13 cellular contexts compared by ENCODE assay signal in the genomic region with DNA sequence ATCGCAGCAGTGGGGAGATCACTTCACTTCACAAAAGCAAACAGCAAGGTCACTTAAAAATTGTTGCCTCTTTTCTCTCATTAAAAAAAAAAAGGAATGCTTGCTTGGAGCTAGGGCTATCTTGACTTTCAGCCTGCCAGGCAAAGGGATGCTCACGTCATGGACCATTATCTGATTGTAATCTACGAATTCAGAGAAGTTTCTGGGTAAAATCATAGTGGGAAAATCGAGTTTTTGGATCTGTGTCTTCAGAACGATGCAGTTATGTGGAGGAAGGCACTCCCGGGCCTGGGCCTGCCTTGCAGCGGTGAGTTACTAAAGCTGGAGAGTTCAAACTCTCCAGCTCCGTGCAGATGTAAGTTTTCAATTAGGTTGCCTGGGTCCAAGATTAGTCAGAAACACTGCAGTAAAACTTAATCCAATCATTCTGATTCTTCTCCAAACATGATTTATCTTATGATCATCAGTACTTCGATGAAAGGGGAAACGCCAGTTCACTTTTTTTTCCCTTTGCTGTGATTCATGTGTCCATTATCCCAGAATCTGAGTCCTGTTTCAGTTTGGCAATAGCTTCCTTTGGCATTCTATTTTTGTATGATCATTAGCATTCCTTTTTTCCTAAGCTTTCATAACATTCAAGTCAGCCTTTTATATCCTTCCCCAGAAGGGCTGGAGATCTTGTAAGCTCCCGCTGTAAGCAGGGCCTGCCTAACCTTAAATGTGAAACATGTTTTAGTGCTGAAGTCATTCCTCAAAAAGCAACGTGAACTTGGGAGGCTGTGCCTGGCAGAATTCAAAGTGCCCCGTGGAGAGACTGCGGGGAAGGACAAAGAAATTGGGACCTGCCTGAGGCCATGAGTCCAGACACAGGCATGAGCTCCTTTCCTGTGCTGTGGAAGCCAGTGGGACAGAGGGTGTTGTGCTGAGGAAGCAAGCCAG.
A peak's percentile ranks its signal among the peaks of the same experiment; 100 is the strongest.
DNase-seq lines count a peak whose midpoint lies in the region; TF ChIP-seq lines count a peak whose summit lies in the region.
"Had no signal": no experiment of that assay in that cellular context is flagged by ENCODE, and none has a peak within 500 bp of the region (broad histone marks: within the 10 kb centered on the region; RNA-seq: fewer than 3 reads in every experiment).

No MANE protein-coding gene starts in this region.

- H2BK20ac ChIP-seq in H9 (ENCODE audit: low read depth, low read length, poor library complexity, severe bottlenecking), result no peak overlapping the region

- H3K4ac ChIP-seq in H9 (ENCODE audit: low read depth, low read length), result no peak overlapping the region

- no peak overlapping the region for H2BK12ac ChIP-seq in H9 (ENCODE audit: insufficient read length, low read depth, low read length)

- H3K27me3 Mint-ChIP-seq in H9 (ENCODE audit: low read depth), result peaks cover 13% of the 10 kb centered on the region
- H3K27me3 Mint-ChIP-seq in CD8-positive, alpha-beta memory T cell, result peaks cover 2 to 21% of the 10 kb centered on the region in 2 donors

- H4K8ac ChIP-seq in H9 (replicated peaks; ENCODE audit: insufficient read length, low read depth, low read length), result no peak overlapping the region

- in situ Hi-C loops in GM13977 (cut with MboI; ENCODE audit: low pct_unique_long_range_greater_than_20kb, low sequenced_read_pairs, unreplicated experiment), result no loop called here

- TF ChIP-seq POLR2A in lower leg skin (IDR thresholded peaks at IDR 0.05), result no peak

- CTCF ChIA-PET in CD8-positive, alpha-beta memory T cell (lab: Charles Lee), result no interaction called here

- peaks cover 0 to 6% of the 10 kb centered on the region in 2 experiments; a peak in 2 of 4 replicates for H3K4me1 Mint-ChIP-seq in H9
- H3K4me1 Mint-ChIP-seq in CD8-positive, alpha-beta memory T cell, result no peaks in the 10 kb centered on the region
- H3K4me1 Mint-ChIP-seq: activated B cell treated with CpG ODN at 0.5 μM for 24 hours; activated naive CD8-positive, alpha-beta T cell treated with anti-CD3 and anti-CD28 coated beads for 36 hours had no signal

- peak overlapping the region; percentile 11 for H3K18ac ChIP-seq in H9 (ENCODE audit: insufficient read length, low read depth, low read length)

- H3K56ac ChIP-seq in H9 (ENCODE audit: insufficient read length, low read depth, low read length), result no peak overlapping the region

- intact Hi-C loops in lower leg skin (cut with DNase I; ENCODE audit: low total_unique reads), result no loop called here

- H3K4me3 Mint-ChIP-seq in H9, result no peak overlapping the region
- H3K4me3 Mint-ChIP-seq in CD8-positive, alpha-beta memory T cell, result no peak overlapping the region
- H3K4me3 Mint-ChIP-seq: activated B cell treated with CpG ODN at 0.5 μM for 24 hours; activated naive CD8-positive, alpha-beta T cell treated with anti-CD3 and anti-CD28 coated beads for 36 hours; stimulated activated naive CD8-positive, alpha-beta T cell treated with anti-CD3 and anti-CD28 coated beads, Interleukin-15, amount 100 ng/mL, for 72 hours had no signal

- H3K4me2 ChIP-seq in H9 (ENCODE audit: insufficient read depth, insufficient read length, low read length), result no peak overlapping the region

- no peak overlapping the region for H2BK15ac ChIP-seq in H9 (ENCODE audit: low read depth, low read length)

- H3T11ph ChIP-seq in H9 (ENCODE audit: low read length), result no peak overlapping the region

- H3K36me3 Mint-ChIP-seq in H9 (ENCODE audit: insufficient read depth in 1 of 3, low read depth in 3 of 3), result no peaks in the 10 kb centered on the region
- no peaks in the 10 kb centered on the region for H3K36me3 Mint-ChIP-seq in CD8-positive, alpha-beta memory T cell
- H3K36me3 Mint-ChIP-seq: activated naive CD8-positive, alpha-beta T cell treated with anti-CD3 and anti-CD28 coated beads for 36 hours had no signal

- peaks cover 2 to 3% of the 10 kb centered on the region in 2 experiments; a peak in 2 of 5 replicates for H3K9me3 Mint-ChIP-seq in H9
- peaks cover 0 to 8% (median 3%) of the 10 kb centered on the region in 5 donors for H3K9me3 Mint-ChIP-seq in CD8-positive, alpha-beta memory T cell
- H3K9me3 Mint-ChIP-seq: activated B cell treated with CpG ODN at 0.5 μM for 24 hours; activated naive CD8-positive, alpha-beta T cell treated with anti-CD3 and anti-CD28 coated beads for 36 hours had no signal

- WGBS in H9 (ENCODE audit: extremely low coverage, insufficient read length, low lambda C conversion rate), result no CpG with 5 or more reads among the region's 14 CpGs
- 25 to 27% methylated on average over 14 of the region's 14 CpGs for WGBS in lower leg skin, 2 donors

- H4K91ac ChIP-seq in H9 (ENCODE audit: insufficient read length, low read depth, low read length), result no peak overlapping the region

- no peaks in the 10 kb centered on the region for H3K79me1 ChIP-seq in H9 (ENCODE audit: insufficient read depth, low read depth, low read length, poor library complexity, severe bottlenecking)

- no peaks in the 10 kb centered on the region for H4K20me1 ChIP-seq in H9 (ENCODE audit: control insufficient read depth, insufficient read depth, insufficient read length)

- H2BK120ac ChIP-seq in H9 (ENCODE audit: low read depth, low read length, poor library complexity, severe bottlenecking), result no peak overlapping the region

- H3K9ac ChIP-seq in H9 (ENCODE audit: extremely low read depth, insufficient read length, low read length) (no peak overlapping the region), subcutaneous abdominal adipose tissue (ENCODE audit: low read length in 5 of 5) (peak overlapping the region in 2 of 5 donors; percentile 3 to 37)

- no peaks in the 10 kb centered on the region for H3K23me2 ChIP-seq in H9 (ENCODE audit: insufficient read length, low read depth, low read length, poor library complexity, severe bottlenecking)

- TF ChIP-seq CTCF in H9 (conservative IDR thresholded peaks at IDR 0.05) (no peak), lower leg skin (IDR thresholded peaks at IDR 0.05) (no peak), GM13977 (IDR thresholded peaks at IDR 0.05; ENCODE audit: extremely low read depth, insufficient read depth, missing control alignments) (no peak)

- H3K27ac ChIP-seq in H9 (ENCODE audit: insufficient read length, low read depth, low read length), result no peak overlapping the region
- H3K27ac ChIP-seq in cingulate gyrus (ENCODE audit: low read depth, low read length), result peak overlapping the region; percentile 51
- H3K27ac ChIP-seq in subcutaneous abdominal adipose tissue (ENCODE audit: low read depth, low read length), result peak overlapping the region; percentile 82
- H3K27ac ChIP-seq in CD8-positive, alpha-beta memory T cell (ENCODE audit: low read depth, low read length), result no peak overlapping the region

- H3K4me3 ChIP-seq in lower leg skin (ENCODE audit: low read depth, poor library complexity, severe bottlenecking) (no peak overlapping the region), subcutaneous abdominal adipose tissue (ENCODE audit: low read depth in 1 of 5, low read length in 5 of 5) (peak overlapping the region in 1 of 5 donors; percentile 1)
- no peak overlapping the region for H3K4me3 ChIP-seq in CD8-positive, alpha-beta memory T cell (ENCODE audit: low read length)

- no peak overlapping the region for H2AFZ ChIP-seq in H9 (ENCODE audit: low read length)

- H3K14ac ChIP-seq in H9 (ENCODE audit: insufficient read depth, low read length), result no peak overlapping the region

- H4K5ac ChIP-seq in H9 (ENCODE audit: insufficient read length, low read depth, low read length), result no peak overlapping the region

- no peaks in the 10 kb centered on the region for H3K27me3 ChIP-seq in H9 (ENCODE audit: insufficient read depth, low read length)
- H3K27me3 ChIP-seq in subcutaneous abdominal adipose tissue (ENCODE audit: control insufficient read depth in 5 of 5, insufficient read depth in 4 of 5, low read length in 5 of 5), result no peaks in the 10 kb centered on the region
- H3K27me3 ChIP-seq in CD8-positive, alpha-beta memory T cell (ENCODE audit: insufficient read depth, low read length, poor library complexity, severe bottlenecking), result no peaks in the 10 kb centered on the region

- POLR2A ChIA-PET in CD8-positive, alpha-beta memory T cell (lab: Charles Lee), result no interaction called here

- H3K4me1 ChIP-seq in H9 (ENCODE audit: insufficient read depth, low read length) (no peaks in the 10 kb centered on the region), subcutaneous abdominal adipose tissue (ENCODE audit: control insufficient read depth in 5 of 5, insufficient read depth in 5 of 5, low read length in 5 of 5) (peaks cover 5 to 44% (median 38%) of the 10 kb centered on the region in 5 donors)
- H3K4me1 ChIP-seq in CD8-positive, alpha-beta memory T cell (ENCODE audit: insufficient read depth, low read length), result no peaks in the 10 kb centered on the region

- H3K36me3 ChIP-seq in subcutaneous abdominal adipose tissue (ENCODE audit: control insufficient read depth in 5 of 5, insufficient read depth in 5 of 5, low read length in 5 of 5), result no peaks in the 10 kb centered on the region
- no peaks in the 10 kb centered on the region for H3K36me3 ChIP-seq in CD8-positive, alpha-beta memory T cell (ENCODE audit: insufficient read depth, low read length)

- no peaks in the 10 kb centered on the region for H3K79me2 ChIP-seq in H9 (ENCODE audit: insufficient read depth, low read length)

- no peak for DNase-seq in H9
- peak; percentile 34 to 87 for DNase-seq in lower leg skin (ENCODE audit: low spot score in 2 of 2)
- DNase-seq in activated CD4-positive, CD25-positive, alpha-beta regulatory T cell (lab: John Stamatoyannopoulos, UW), result no peak
- DNase-seq in activated naive CD4-positive, alpha-beta T cell treated with anti-CD3 and anti-CD28 coated beads, Interleukin-2, amount 50 U/mL, for 16 hours, result no peak
- DNase-seq in CD8-positive, alpha-beta memory T cell, result no peak
- DNase-seq in GM13977 (ENCODE audit: low spot score), result no peak
- DNase-seq: activated B cell treated with CpG ODN at 0.5 μM for 24 hours; activated naive CD8-positive, alpha-beta T cell treated with anti-CD3 and anti-CD28 coated beads for 36 hours; DMS 273 treated with DMSO at 0.1 percent for 48 hours; small intestine; stimulated activated naive CD8-positive, alpha-beta T cell treated with anti-CD3 and anti-CD28 coated beads, Interleukin-15, amount 100 ng/mL, for 72 hours had no signal

- peak overlapping the region in 1 of 3 experiments; percentile 4; a peak in 2 of 7 replicates for H3K27ac Mint-ChIP-seq in H9
- no peak overlapping the region for H3K27ac Mint-ChIP-seq in CD8-positive, alpha-beta memory T cell
- H3K27ac Mint-ChIP-seq: activated B cell treated with CpG ODN at 0.5 μM for 24 hours; activated naive CD8-positive, alpha-beta T cell treated with anti-CD3 and anti-CD28 coated beads for 36 hours had no signal

- H3K9me3 ChIP-seq in H9 (ENCODE audit: control insufficient read depth, low read depth, low read length), result no peaks in the 10 kb centered on the region
- peaks cover 0 to 3% (median 0%) of the 10 kb centered on the region in 5 donors for H3K9me3 ChIP-seq in subcutaneous abdominal adipose tissue (ENCODE audit: control insufficient read depth in 5 of 5, low read length in 5 of 5)
- no peaks in the 10 kb centered on the region for H3K9me3 ChIP-seq in CD8-positive, alpha-beta memory T cell (ENCODE audit: low read length)

- H2AK5ac ChIP-seq in H9 (ENCODE audit: insufficient read length, low read length), result no peak overlapping the region

- H2BK5ac ChIP-seq in H9 (ENCODE audit: insufficient read length, low read length), result no peak overlapping the region

- H3K23ac ChIP-seq in H9 (ENCODE audit: insufficient read length, low read depth, low read length), result no peak overlapping the region

Comparison
In these comparisons a context has a peak if more than half of its experiments do, and no peak if none do; other contexts are left out.
1. DNase-seq: peak in lower leg skin (2 of 2); none in H9 (single experiment), activated CD4-positive, CD25-positive, alpha-beta regulatory T cell (0 of 4), activated naive CD4-positive, alpha-beta T cell treated with anti-CD3 and anti-CD28 coated beads, Interleukin-2, amount 50 U/mL, for 16 hours (single experiment), CD8-positive, alpha-beta memory T cell (0 of 5) and GM13977 (single experiment).
2. H3K27ac ChIP-seq: peak in cingulate gyrus (single experiment) and subcutaneous abdominal adipose tissue (single experiment); none in H9 (single experiment) and CD8-positive, alpha-beta memory T cell (single experiment).